16 cellular contexts compared by ENCODE assay signal in the genomic region with DNA sequence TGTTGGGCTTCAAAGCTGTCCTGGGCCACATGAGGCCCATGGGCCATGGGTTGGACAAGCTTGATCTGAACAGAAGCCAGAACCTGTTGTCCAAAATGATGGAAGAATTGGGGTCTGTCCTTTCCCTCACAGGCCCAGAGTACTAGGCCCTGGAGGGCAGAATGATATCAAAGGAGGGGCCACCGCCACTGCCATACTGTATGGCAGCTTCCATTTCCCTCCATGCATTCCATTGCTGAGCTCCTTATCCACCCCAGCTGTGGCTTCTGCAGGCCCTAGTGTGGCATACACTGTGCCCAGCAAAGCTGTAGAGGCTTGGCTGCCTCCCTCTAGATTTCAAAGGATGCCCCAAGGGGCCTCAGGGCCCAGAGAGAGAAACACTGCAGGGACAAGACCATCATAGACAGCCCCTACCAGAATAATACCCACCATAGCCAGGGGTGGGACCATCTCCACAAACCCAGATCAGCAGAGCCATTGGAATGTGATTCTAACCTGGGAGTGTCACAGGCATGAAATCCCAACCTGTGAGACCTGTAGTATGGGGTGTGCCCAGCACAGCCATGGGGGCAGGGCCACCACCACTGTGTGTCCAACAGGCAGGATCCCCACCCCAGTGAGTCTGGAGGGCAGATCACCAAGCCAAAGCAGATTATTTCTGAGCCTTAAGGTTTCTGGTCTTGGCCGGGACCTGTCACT.
"Had no signal": no experiment of that assay in that cellular context is flagged by ENCODE, and none has a peak within 500 bp of the region (broad histone marks: within the 10 kb centered on the region; RNA-seq: fewer than 3 reads in every experiment).

No MANE protein-coding gene starts in this region.

- H3K27me3 Mint-ChIP-seq: activated CD4-positive, alpha-beta T cell treated with anti-CD3 and anti-CD28 coated beads for 36 hours had no signal

- H3K36me3 Mint-ChIP-seq: activated naive CD4-positive, alpha-beta T cell treated with anti-CD3 and anti-CD28 coated beads, Interleukin-2, amount 50 U/mL, for 72 hours; naive thymus-derived CD8-positive, alpha-beta T cell; stimulated activated naive B cell treated with anti-CD40 and anti-IgM and Interleukin-4, amounts not matched to agents 10 μg/mL and 1 μg/mL and 100 μg/mL, for 72 hours; WTC11 had no signal

- H3K9ac ChIP-seq: parathyroid adenoma had no signal

- H2AFZ ChIP-seq: parathyroid adenoma had no signal

- H3K27ac Mint-ChIP-seq: activated CD4-positive, alpha-beta T cell treated with anti-CD3 and anti-CD28 coated beads for 36 hours; activated naive CD4-positive, alpha-beta T cell treated with anti-CD3 and anti-CD28 coated beads, Interleukin-2, amount 50 U/mL, for 72 hours; stimulated activated naive B cell treated with anti-CD40 and anti-IgM and Interleukin-4, amounts not matched to agents 10 μg/mL and 1 μg/mL and 100 μg/mL, for 72 hours; T-helper 2 cell treated with Interferon-gamma antibody and Interleukin-4, amounts not matched to agents 5 μg/mL and 100 μg/mL, for 36 hours; WTC11 had no signal

- H3K4me3 Mint-ChIP-seq: activated CD4-positive, alpha-beta T cell treated with anti-CD3 and anti-CD28 coated beads for 36 hours; naive thymus-derived CD8-positive, alpha-beta T cell; stimulated activated naive B cell treated with anti-CD40 and anti-IgM and Interleukin-4, amounts not matched to agents 10 μg/mL and 1 μg/mL and 100 μg/mL, for 72 hours; T-helper 2 cell treated with Interferon-gamma antibody and Interleukin-4, amounts not matched to agents 5 μg/mL and 100 μg/mL, for 36 hours; WTC11 had no signal

- H3K4me1 ChIP-seq: left ventricle myocardium inferior, sigmoid colon had no signal

- H3K27ac ChIP-seq: cardiac muscle cell, left ventricle myocardium inferior, neutrophil, parathyroid adenoma, sigmoid colon, spleen, thoracic aorta had no signal

- H3K9me3 Mint-ChIP-seq: activated naive CD4-positive, alpha-beta T cell treated with anti-CD3 and anti-CD28 coated beads, Interleukin-2, amount 50 U/mL, for 72 hours; naive thymus-derived CD8-positive, alpha-beta T cell; stimulated activated naive B cell treated with anti-CD40 and anti-IgM and Interleukin-4, amounts not matched to agents 10 μg/mL and 1 μg/mL and 100 μg/mL, for 72 hours; WTC11 had no signal

- H3K4me3 ChIP-seq: cardiac muscle cell, left ventricle myocardium inferior, sigmoid colon, spleen, thoracic aorta had no signal

- H3K9me3 ChIP-seq: neutrophil, sigmoid colon, thoracic aorta had no signal

- DNase-seq: activated CD4-positive, alpha-beta T cell treated with anti-CD3 and anti-CD28 coated beads for 36 hours; activated CD4-positive, alpha-beta T cell treated with anti-CD3 and anti-CD28 coated beads, Interleukin-2, amount 50 U/mL, for 48 hours; activated gamma-delta T cell treated with Interleukin-2 at 50 U/mL for 16 hours; foreskin melanocyte; left ventricle myocardium inferior; naive thymus-derived CD8-positive, alpha-beta T cell; sigmoid colon; spleen; stimulated activated naive B cell treated with anti-CD40 and anti-IgM and Interleukin-4, amounts not matched to agents 10 μg/mL and 1 μg/mL and 100 μg/mL, for 72 hours had no signal

- H3K36me3 ChIP-seq: cardiac muscle cell, left ventricle myocardium inferior, neutrophil, sigmoid colon, spleen, thoracic aorta had no signal

- ATAC-seq: activated CD4-positive, alpha-beta T cell treated with anti-CD3 and anti-CD28 coated beads for 36 hours; activated naive CD4-positive, alpha-beta T cell treated with anti-CD3 and anti-CD28 coated beads, Interleukin-2, amount 50 U/mL, for 72 hours; naive thymus-derived CD8-positive, alpha-beta T cell; stimulated activated naive B cell treated with anti-CD40 and anti-IgM and Interleukin-4, amounts not matched to agents 10 μg/mL and 1 μg/mL and 100 μg/mL, for 72 hours; WTC11 had no signal

- H3K79me2 ChIP-seq: parathyroid adenoma had no signal
